In genomic region chr1:161158316-161159016, GRCh38 we compare ENCODE assay signal across 8 cellular contexts. TPM values are rescaled to one million over a fixed set of nuclear protein-coding genes. Genes with fewer than 3 reads are reported as not detected.
DNase-seq lines count a peak whose midpoint lies in the region; ATAC-seq and TF ChIP-seq lines count a peak whose summit lies in the region.

No MANE protein-coding gene starts in this region.

- no peak overlapping the region for H3K18ac ChIP-seq in mesendoderm (ENCODE audit: low read length)

- H3K23ac ChIP-seq in mesendoderm (ENCODE audit: low read length): no peak overlapping the region

- no peak for TF ChIP-seq CTCF in 22Rv1 (IDR thresholded peaks at IDR 0.05)
- no peak for TF ChIP-seq CTCF in body of pancreas (IDR thresholded peaks at IDR 0.05)

- peaks cover 5% of the 10 kb centered on the region for H3K79me1 ChIP-seq in mesendoderm (ENCODE audit: low read length)

- H3K4me1 ChIP-seq in body of pancreas (peaks cover 47% of the 10 kb centered on the region), mesendoderm (ENCODE audit: control insufficient read depth, low read depth, low read length) (peaks cover 4% of the 10 kb centered on the region)

- H3K27me3 ChIP-seq in body of pancreas: no peaks in the 10 kb centered on the region
- no peaks in the 10 kb centered on the region for H3K27me3 ChIP-seq in mesendoderm (ENCODE audit: insufficient read depth, low read length, poor library complexity)

- DNase-seq in body of pancreas: no peak
- DNase-seq in mesendoderm: no peak
- no peak for DNase-seq in HEK293T (ENCODE audit: extremely low spot score)
- DNase-seq in NCI-H1105 treated with DMSO at 0.1 percent for 48 hours (lab: John Stamatoyannopoulos, UW): no peak
- no peak for DNase-seq in activated CD4-positive, alpha-beta T cell treated with anti-CD3 and anti-CD28 coated beads, Interleukin-2, amount 50 U/mL, for 4 hours

- ATAC-seq in HG03196 (IDR thresholded peaks at IDR 0.05; ENCODE audit: unreplicated experiment): peak; percentile 3
- no peak for ATAC-seq in body of pancreas
- no peak for ATAC-seq in HG02610 (IDR thresholded peaks at IDR 0.05; ENCODE audit: unreplicated experiment)

- H4K8ac ChIP-seq in mesendoderm (ENCODE audit: low read depth, low read length): no peak overlapping the region

- H3K27ac ChIP-seq in 22Rv1 (peak overlapping the region; percentile 78), body of pancreas (peak overlapping the region; percentile 57 to 85 (median 79)), mesendoderm (ENCODE audit: low read depth, low read length) (no peak overlapping the region)

- no peak overlapping the region for H4K5ac ChIP-seq in mesendoderm (ENCODE audit: low read length)

- 64 to 67% methylated on average over 9 of the region's 9 CpGs for WGBS in body of pancreas, 2 donors
- no CpG with 5 or more reads among the region's 9 CpGs for WGBS in mesendoderm (ENCODE audit: extremely low coverage, insufficient coverage, low lambda C conversion rate)

- H3K9me3 ChIP-seq in body of pancreas: no peaks in the 10 kb centered on the region

- peak overlapping the region; percentile 83 for H3K9ac ChIP-seq in mesendoderm (ENCODE audit: low read length)

- H3K36me3 ChIP-seq in body of pancreas (replicated peaks in 1 of 2; ENCODE audit: insufficient read depth in 1 of 2, low read depth in 2 of 2): peaks cover 0 to 8% of the 10 kb centered on the region in 2 donors
- H3K36me3 ChIP-seq in mesendoderm (ENCODE audit: control insufficient read depth, insufficient read depth, low read length): no peaks in the 10 kb centered on the region

- TF ChIP-seq POLR2A in body of pancreas (IDR thresholded peaks at IDR 0.05): no peak

- no peak overlapping the region for H3K4ac ChIP-seq in mesendoderm (ENCODE audit: low read depth, low read length)

- no peak overlapping the region for H2BK5ac ChIP-seq in mesendoderm (ENCODE audit: low read length)

- no peak overlapping the region for H3K4me3 ChIP-seq in body of pancreas
- no peak overlapping the region for H3K4me3 ChIP-seq in mesendoderm (ENCODE audit: low read length)

- H3K79me2 ChIP-seq in mesendoderm (ENCODE audit: control insufficient read depth, insufficient read depth, low read length): no peaks in the 10 kb centered on the region

- no peak overlapping the region for H2BK15ac ChIP-seq in mesendoderm (replicated peaks; ENCODE audit: low read depth)

- intact Hi-C loops in body of pancreas (cut with DNase I): no loop called here

- peak overlapping the region; percentile 89 for H3K56ac ChIP-seq in mesendoderm (ENCODE audit: low read length)

- CTCF ChIA-PET in HEK293T (lab: Yijun Ruan, JAX): interaction anchor here (0.6 kb wide), 2 partner anchors 22 to 67 kb away, joined by 3 read pairs; partner anchors contain the start of gene TOMM40L

- POLR2A ChIA-PET in HEK293T (lab: Yijun Ruan, JAX): interaction anchor here (1.1 to 1.9 kb wide), 4 partner anchors 7 to 44 kb away, joined by 3 to 10 read pairs (median 6); partner anchors contain the start of genes NDUFS2 and PPOX

- H3K4me2 ChIP-seq in mesendoderm (ENCODE audit: low read length): no peak overlapping the region

- no peak overlapping the region for H2AK5ac ChIP-seq in mesendoderm (ENCODE audit: low read length)

- no peak overlapping the region for H2BK120ac ChIP-seq in mesendoderm (ENCODE audit: low read depth, low read length)

TF ChIP-seq in HEK293T, 16 proteins besides CTCF, POLR2A, EP300 and RAD21:
- TF ChIP-seq SP1 (IDR thresholded peaks at IDR 0.05): no peak
- TF ChIP-seq PKNOX1 (IDR thresholded peaks at IDR 0.05): no peak
- no peak for TF ChIP-seq FOXK2 (IDR thresholded peaks at IDR 0.05)
- TF ChIP-seq ZNF384 (IDR thresholded peaks at IDR 0.05): no peak

RNA-seq across cellular contexts. Expression of gene USP21, which starts 0.8 kb away (rescaled TPM):
- 10 to 100 TPM; 17.8 to 21.0 TPM for total RNA-seq in body of pancreas
- 16.1 TPM for polyA plus RNA-seq in mesendoderm (2013, experiment 1 of 2)
- polyA plus RNA-seq in mesendoderm (2013, experiment 2 of 2): 15.7 TPM

RNA-seq across cellular contexts. Expression of gene UFC1, which starts 4.7 kb away (rescaled TPM):
- 10 to 100 TPM; 33.6 to 48.8 TPM for total RNA-seq in body of pancreas
- polyA plus RNA-seq in mesendoderm (2013, experiment 1 of 2): 86.6 TPM
- 89.9 TPM for polyA plus RNA-seq in mesendoderm (2013, experiment 2 of 2)

RNA-seq across cellular contexts. Expression of gene PPOX, which starts 7.8 kb away (rescaled TPM):
- 10 to 100 TPM; 16.2 to 18.9 TPM for total RNA-seq in body of pancreas
- 8.0 TPM for polyA plus RNA-seq in mesendoderm (2013, experiment 1 of 2)
- 7.6 TPM for polyA plus RNA-seq in mesendoderm (2013, experiment 2 of 2)

RNA-seq across cellular contexts. Expression of gene B4GALT3, which starts 18.8 kb away (rescaled TPM):
- total RNA-seq in body of pancreas: 10 to 100 TPM; 20.2 to 29.3 TPM
- polyA plus RNA-seq in mesendoderm (2013, experiment 1 of 2): 39.5 TPM
- 37.7 TPM for polyA plus RNA-seq in mesendoderm (2013, experiment 2 of 2)

RNA-seq across cellular contexts. Expression of gene DEDD, which starts 26.0 kb away (rescaled TPM):
- total RNA-seq in body of pancreas: 10 to 100 TPM; 12.9 to 15.8 TPM
- polyA plus RNA-seq in mesendoderm (2013, experiment 1 of 2): 30.9 TPM
- polyA plus RNA-seq in mesendoderm (2013, experiment 2 of 2): 31.2 TPM
